Comparison of ENCODE assay signal across 1 cellular context in the genomic region with DNA sequence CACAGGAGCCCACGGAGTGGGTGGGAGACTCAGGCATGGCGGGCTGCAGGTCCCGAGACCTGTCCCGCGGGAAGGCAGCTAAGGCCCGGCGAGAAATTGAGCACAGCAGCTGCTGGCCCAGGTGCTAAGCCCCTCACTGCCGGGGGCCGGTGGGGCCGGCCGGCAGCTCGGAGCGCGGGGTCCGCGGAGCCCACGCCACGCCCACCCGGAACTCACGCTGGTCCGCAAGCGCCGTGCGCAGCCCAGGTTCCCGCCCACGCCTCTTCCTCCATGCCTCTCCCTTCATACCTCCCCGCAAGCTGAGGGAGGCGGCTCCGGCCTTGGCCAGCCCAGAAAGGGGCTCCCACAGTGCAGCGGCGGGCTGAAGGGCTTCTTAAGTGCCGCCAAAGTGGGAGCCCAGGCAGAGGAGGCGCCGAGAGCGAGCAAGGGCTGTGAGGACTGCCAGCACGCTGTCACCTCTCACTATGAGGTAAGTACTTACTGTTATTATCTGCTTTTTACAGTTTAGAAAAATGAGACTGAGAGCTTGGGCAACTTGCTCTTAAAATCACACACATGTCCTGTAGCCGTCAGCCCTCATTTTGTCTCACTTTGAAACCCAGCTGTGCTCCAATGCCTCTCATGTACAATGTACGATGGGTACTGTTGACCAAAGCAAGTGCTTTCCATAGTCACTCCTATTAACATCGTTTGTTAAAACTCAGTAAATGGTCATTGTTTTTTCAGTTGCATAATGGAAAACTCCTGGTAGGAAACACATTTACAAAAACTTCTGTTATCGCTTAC.
TF ChIP-seq lines count a peak whose summit lies in the region.

No MANE protein-coding gene starts in this region.

TF ChIP-seq in K562, 482 proteins besides CTCF, POLR2A, EP300 and RAD21 (continued from another document and continues in another):
- no peak for TF ChIP-seq GABPB2 (CRISPR knock-in tag; conservative IDR thresholded peaks at IDR 0.05)
- TF ChIP-seq NCOR1 (IDR thresholded peaks at IDR 0.05) = no peak
- no peak for TF ChIP-seq MBD2 (IDR thresholded peaks at IDR 0.05; ENCODE audit: borderline replicate concordance, low read depth)
- TF ChIP-seq OTX1 (CRISPR knock-in tag; IDR thresholded peaks at IDR 0.05) = no peak
- peak; percentile 97 for TF ChIP-seq EGR1 (conservative IDR thresholded peaks at IDR 0.05)
- no peak for TF ChIP-seq ZNF431 (CRISPR knock-in tag; IDR thresholded peaks at IDR 0.05)
- TF ChIP-seq SMARCB1 (IDR thresholded peaks at IDR 0.05; ENCODE audit: insufficient read length, low read depth) = no peak
- no peak for TF ChIP-seq XRCC4 (IDR thresholded peaks at IDR 0.05; ENCODE audit: extremely low read depth, insufficient read depth, insufficient read length)
- TF ChIP-seq CBX1 (IDR thresholded peaks at IDR 0.05; ENCODE audit: low read depth) = peak; percentile 88; the same call in 1 of the 2 replicates
- TF ChIP-seq ZNF780A (CRISPR knock-in tag; IDR thresholded peaks at IDR 0.05) = no peak
- peak; percentile 73 for TF ChIP-seq EP400 (IDR thresholded peaks at IDR 0.05)
- no peak for TF ChIP-seq ZFP36 (IDR thresholded peaks at IDR 0.05; ENCODE audit: low read depth, low read length, partially characterized antibody)
- no peak for TF ChIP-seq BRCA1 (IDR thresholded peaks at IDR 0.05)
- no peak for TF ChIP-seq BRCA1 (CRISPR knock-in tag; IDR thresholded peaks at IDR 0.05)
- TF ChIP-seq TCF7 (IDR thresholded peaks at IDR 0.05; ENCODE audit: borderline replicate concordance) = no peak
- no peak for TF ChIP-seq LARP7 (IDR thresholded peaks at IDR 0.05)
- TF ChIP-seq, protein P1, sequence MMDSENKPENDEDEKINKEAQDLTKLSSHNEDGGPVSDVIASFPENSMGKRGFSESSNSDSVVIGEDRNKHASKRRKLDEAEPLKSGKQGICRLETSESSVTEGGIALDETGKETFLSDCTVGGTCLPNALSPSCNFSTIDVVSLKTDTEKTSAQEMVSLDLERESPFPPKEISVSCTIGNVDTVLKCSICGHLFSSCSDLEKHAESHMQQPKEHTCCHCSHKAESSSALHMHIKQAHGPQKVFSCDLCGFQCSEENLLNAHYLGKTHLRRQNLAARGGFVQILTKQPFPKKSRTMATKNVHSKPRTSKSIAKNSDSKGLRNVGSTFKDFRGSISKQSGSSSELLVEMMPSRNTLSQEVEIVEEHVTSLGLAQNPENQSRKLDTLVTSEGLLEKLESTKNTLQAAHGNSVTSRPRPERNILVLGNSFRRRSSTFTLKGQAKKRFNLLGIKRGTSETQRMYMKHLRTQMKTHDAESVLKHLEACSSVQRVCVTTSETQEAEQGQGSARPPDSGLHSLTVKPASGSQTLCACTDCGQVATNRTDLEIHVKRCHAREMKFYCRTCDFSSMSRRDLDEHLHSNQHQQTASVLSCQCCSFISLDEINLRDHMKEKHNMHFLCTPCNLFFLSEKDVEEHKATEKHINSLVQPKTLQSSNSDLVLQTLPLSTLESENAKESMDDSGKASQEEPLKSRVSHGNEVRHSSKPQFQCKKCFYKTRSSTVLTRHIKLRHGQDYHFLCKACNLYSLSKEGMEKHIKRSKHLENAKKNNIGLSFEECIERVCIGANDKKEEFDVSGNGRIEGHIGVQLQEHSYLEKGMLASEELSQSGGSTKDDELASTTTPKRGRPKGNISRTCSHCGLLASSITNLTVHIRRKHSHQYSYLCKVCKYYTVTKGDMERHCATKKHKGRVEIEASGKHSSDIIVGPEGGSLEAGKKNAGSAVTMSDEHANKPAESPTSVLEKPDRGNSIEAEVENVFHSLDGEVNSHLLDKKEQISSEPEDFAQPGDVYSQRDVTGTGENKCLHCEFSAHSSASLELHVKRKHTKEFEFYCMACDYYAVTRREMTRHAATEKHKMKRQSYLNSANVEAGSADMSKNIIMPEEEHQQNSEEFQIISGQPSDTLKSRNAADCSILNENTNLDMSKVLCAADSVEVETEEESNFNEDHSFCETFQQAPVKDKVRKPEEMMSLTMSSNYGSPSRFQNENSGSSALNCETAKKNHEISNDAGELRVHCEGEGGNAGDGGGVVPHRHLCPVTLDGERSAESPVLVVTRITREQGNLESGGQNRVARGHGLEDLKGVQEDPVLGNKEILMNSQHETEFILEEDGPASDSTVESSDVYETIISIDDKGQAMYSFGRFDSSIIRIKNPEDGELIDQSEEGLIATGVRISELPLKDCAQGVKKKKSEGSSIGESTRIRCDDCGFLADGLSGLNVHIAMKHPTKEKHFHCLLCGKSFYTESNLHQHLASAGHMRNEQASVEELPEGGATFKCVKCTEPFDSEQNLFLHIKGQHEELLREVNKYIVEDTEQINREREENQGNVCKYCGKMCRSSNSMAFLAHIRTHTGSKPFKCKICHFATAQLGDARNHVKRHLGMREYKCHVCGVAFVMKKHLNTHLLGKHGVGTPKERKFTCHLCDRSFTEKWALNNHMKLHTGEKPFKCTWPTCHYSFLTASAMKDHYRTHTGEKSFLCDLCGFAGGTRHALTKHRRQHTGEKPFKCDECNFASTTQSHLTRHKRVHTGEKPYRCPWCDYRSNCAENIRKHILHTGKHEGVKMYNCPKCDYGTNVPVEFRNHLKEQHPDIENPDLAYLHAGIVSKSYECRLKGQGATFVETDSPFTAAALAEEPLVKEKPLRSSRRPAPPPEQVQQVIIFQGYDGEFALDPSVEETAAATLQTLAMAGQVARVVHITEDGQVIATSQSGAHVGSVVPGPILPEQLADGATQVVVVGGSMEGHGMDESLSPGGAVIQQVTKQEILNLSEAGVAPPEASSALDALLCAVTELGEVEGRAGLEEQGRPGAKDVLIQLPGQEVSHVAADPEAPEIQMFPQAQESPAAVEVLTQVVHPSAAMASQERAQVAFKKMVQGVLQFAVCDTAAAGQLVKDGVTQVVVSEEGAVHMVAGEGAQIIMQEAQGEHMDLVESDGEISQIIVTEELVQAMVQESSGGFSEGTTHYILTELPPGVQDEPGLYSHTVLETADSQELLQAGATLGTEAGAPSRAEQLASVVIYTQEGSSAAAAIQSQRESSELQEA (IDR thresholded peaks at IDR 0.05; ENCODE audit: low read depth) = no peak
- TF ChIP-seq POLR2H (tag; IDR thresholded peaks at IDR 0.05; ENCODE audit: low read depth) = peak; percentile 75
- no peak for TF ChIP-seq PRMT5 (CRISPR knock-in tag; IDR thresholded peaks at IDR 0.05)
- 0 out of 2 replicates have a peak, but pooled peaks have one; percentile 24 for TF ChIP-seq GABPA (tag; conservative IDR thresholded peaks at IDR 0.05; ENCODE audit: low read depth)
- TF ChIP-seq, protein P2, sequence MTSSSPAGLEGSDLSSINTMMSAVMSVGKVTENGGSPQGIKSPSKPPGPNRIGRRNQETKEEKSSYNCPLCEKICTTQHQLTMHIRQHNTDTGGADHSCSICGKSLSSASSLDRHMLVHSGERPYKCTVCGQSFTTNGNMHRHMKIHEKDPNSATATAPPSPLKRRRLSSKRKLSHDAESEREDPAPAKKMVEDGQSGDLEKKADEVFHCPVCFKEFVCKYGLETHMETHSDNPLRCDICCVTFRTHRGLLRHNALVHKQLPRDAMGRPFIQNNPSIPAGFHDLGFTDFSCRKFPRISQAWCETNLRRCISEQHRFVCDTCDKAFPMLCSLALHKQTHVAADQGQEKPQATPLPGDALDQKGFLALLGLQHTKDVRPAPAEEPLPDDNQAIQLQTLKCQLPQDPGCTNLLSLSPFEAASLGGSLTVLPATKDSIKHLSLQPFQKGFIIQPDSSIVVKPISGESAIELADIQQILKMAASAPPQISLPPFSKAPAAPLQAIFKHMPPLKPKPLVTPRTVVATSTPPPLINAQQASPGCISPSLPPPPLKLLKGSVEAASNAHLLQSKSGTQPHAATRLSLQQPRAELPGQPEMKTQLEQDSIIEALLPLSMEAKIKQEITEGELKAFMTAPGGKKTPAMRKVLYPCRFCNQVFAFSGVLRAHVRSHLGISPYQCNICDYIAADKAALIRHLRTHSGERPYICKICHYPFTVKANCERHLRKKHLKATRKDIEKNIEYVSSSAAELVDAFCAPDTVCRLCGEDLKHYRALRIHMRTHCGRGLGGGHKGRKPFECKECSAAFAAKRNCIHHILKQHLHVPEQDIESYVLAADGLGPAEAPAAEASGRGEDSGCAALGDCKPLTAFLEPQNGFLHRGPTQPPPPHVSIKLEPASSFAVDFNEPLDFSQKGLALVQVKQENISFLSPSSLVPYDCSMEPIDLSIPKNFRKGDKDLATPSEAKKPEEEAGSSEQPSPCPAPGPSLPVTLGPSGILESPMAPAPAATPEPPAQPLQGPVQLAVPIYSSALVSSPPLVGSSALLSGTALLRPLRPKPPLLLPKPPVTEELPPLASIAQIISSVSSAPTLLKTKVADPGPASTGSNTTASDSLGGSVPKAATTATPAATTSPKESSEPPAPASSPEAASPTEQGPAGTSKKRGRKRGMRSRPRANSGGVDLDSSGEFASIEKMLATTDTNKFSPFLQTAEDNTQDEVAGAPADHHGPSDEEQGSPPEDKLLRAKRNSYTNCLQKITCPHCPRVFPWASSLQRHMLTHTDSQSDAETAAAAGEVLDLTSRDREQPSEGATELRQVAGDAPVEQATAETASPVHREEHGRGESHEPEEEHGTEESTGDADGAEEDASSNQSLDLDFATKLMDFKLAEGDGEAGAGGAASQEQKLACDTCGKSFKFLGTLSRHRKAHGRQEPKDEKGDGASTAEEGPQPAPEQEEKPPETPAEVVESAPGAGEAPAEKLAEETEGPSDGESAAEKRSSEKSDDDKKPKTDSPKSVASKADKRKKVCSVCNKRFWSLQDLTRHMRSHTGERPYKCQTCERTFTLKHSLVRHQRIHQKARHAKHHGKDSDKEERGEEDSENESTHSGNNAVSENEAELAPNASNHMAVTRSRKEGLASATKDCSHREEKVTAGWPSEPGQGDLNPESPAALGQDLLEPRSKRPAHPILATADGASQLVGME (CRISPR knock-in tag; IDR thresholded peaks at IDR 0.05) = no peak
- peak; percentile 77 for TF ChIP-seq RB1 (IDR thresholded peaks at IDR 0.05; ENCODE audit: low read depth)
- no peak for TF ChIP-seq MTA2 (IDR thresholded peaks at IDR 0.05; ENCODE audit: low read depth)
- TF ChIP-seq DNMT1 (IDR thresholded peaks at IDR 0.05) = no peak
- peak; percentile 48 for TF ChIP-seq MEIS2 (IDR thresholded peaks at IDR 0.05; ENCODE audit: partially characterized antibody)
- peak in 1 of 3 experiments; percentile 48 for TF ChIP-seq YY1 (IDR thresholded peaks at IDR 0.05; ENCODE audit: borderline replicate concordance in 1 of 3, control insufficient read depth in 1 of 3, extremely low read depth in 1 of 3, insufficient read depth in 3 of 3, insufficient read length in 1 of 3, insufficient replicate concordance in 2 of 3, low read depth in 1 of 3, low read length in 2 of 3)
- TF ChIP-seq, protein P3, sequence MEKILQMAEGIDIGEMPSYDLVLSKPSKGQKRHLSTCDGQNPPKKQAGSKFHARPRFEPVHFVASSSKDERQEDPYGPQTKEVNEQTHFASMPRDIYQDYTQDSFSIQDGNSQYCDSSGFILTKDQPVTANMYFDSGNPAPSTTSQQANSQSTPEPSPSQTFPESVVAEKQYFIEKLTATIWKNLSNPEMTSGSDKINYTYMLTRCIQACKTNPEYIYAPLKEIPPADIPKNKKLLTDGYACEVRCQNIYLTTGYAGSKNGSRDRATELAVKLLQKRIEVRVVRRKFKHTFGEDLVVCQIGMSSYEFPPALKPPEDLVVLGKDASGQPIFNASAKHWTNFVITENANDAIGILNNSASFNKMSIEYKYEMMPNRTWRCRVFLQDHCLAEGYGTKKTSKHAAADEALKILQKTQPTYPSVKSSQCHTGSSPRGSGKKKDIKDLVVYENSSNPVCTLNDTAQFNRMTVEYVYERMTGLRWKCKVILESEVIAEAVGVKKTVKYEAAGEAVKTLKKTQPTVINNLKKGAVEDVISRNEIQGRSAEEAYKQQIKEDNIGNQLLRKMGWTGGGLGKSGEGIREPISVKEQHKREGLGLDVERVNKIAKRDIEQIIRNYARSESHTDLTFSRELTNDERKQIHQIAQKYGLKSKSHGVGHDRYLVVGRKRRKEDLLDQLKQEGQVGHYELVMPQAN (IDR thresholded peaks at IDR 0.05; ENCODE audit: borderline replicate concordance) = peak; percentile 59; the same call in 1 of the 2 replicates
- no peak for TF ChIP-seq NR2F6 (CRISPR knock-in tag; IDR thresholded peaks at IDR 0.05)
- TF ChIP-seq, protein P4, sequence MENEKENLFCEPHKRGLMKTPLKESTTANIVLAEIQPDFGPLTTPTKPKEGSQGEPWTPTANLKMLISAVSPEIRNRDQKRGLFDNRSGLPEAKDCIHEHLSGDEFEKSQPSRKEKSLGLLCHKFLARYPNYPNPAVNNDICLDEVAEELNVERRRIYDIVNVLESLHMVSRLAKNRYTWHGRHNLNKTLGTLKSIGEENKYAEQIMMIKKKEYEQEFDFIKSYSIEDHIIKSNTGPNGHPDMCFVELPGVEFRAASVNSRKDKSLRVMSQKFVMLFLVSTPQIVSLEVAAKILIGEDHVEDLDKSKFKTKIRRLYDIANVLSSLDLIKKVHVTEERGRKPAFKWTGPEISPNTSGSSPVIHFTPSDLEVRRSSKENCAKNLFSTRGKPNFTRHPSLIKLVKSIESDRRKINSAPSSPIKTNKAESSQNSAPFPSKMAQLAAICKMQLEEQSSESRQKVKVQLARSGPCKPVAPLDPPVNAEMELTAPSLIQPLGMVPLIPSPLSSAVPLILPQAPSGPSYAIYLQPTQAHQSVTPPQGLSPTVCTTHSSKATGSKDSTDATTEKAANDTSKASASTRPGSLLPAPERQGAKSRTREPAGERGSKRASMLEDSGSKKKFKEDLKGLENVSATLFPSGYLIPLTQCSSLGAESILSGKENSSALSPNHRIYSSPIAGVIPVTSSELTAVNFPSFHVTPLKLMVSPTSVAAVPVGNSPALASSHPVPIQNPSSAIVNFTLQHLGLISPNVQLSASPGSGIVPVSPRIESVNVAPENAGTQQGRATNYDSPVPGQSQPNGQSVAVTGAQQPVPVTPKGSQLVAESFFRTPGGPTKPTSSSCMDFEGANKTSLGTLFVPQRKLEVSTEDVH (IDR thresholded peaks at IDR 0.05; ENCODE audit: low read depth, partially characterized antibody) = peak; percentile 28
- peak; percentile 22; the same call in 1 of the 2 replicates for TF ChIP-seq TARDBP (IDR thresholded peaks at IDR 0.05)
- TF ChIP-seq, protein P5, sequence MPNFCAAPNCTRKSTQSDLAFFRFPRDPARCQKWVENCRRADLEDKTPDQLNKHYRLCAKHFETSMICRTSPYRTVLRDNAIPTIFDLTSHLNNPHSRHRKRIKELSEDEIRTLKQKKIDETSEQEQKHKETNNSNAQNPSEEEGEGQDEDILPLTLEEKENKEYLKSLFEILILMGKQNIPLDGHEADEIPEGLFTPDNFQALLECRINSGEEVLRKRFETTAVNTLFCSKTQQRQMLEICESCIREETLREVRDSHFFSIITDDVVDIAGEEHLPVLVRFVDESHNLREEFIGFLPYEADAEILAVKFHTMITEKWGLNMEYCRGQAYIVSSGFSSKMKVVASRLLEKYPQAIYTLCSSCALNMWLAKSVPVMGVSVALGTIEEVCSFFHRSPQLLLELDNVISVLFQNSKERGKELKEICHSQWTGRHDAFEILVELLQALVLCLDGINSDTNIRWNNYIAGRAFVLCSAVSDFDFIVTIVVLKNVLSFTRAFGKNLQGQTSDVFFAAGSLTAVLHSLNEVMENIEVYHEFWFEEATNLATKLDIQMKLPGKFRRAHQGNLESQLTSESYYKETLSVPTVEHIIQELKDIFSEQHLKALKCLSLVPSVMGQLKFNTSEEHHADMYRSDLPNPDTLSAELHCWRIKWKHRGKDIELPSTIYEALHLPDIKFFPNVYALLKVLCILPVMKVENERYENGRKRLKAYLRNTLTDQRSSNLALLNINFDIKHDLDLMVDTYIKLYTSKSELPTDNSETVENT (CRISPR knock-in tag; IDR thresholded peaks at IDR 0.05) = peak; percentile 45; the same call in 1 of the 2 replicates
- TF ChIP-seq, protein P6, sequence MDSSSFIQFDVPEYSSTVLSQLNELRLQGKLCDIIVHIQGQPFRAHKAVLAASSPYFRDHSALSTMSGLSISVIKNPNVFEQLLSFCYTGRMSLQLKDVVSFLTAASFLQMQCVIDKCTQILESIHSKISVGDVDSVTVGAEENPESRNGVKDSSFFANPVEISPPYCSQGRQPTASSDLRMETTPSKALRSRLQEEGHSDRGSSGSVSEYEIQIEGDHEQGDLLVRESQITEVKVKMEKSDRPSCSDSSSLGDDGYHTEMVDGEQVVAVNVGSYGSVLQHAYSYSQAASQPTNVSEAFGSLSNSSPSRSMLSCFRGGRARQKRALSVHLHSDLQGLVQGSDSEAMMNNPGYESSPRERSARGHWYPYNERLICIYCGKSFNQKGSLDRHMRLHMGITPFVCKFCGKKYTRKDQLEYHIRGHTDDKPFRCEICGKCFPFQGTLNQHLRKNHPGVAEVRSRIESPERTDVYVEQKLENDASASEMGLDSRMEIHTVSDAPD (CRISPR knock-in tag; IDR thresholded peaks at IDR 0.05) = no peak
